33 cellular contexts compared by ENCODE assay signal in the genomic region with DNA sequence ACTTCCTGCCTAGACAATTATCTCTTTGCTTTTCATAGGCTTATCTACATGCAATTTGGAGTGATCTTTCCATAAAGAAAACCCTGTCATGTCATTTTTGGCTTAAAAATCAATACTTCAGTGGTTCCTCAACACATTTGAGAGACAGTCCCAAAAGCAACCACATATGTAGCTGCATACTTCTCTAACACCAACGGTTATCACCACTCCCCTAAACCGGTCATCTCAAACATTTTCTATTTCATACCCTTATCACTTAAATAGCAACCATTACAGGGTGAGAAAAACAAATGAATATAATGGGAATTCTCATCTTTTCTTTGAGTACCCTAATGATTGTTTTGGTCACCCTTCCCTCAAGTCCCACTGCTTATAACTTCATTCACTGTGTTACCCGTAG. TPM values are rescaled to one million over a fixed set of nuclear protein-coding genes. Genes with fewer than 3 reads are reported as not detected.
"Had no signal": no experiment of that assay in that cellular context is flagged by ENCODE, and none has a peak within 500 bp of the region (broad histone marks: within the 10 kb centered on the region; RNA-seq: fewer than 3 reads in every experiment).

No MANE protein-coding gene starts in this region.

- H3K27ac ChIP-seq: pancreas, prostate gland, SK-N-MC, skin epidermis, upper lobe of left lung had no signal

- H3K36me3 ChIP-seq: pancreas, prostate gland had no signal

- H3K4me1 ChIP-seq: prostate gland had no signal

- H3K9me3 ChIP-seq: pancreas, prostate gland had no signal

- H3K27me3 ChIP-seq: pancreas, upper lobe of left lung had no signal

- H3K27ac Mint-ChIP-seq: activated naive CD4-positive, alpha-beta T cell treated with anti-CD3 and anti-CD28 coated beads for 36 hours; activated naive CD8-positive, alpha-beta T cell treated with anti-CD3 and anti-CD28 coated beads, Interleukin-2, amount 50 U/mL, for 24 hours; mesothelial cell of epicardium; stimulated activated naive CD8-positive, alpha-beta T cell treated with anti-CD3 and anti-CD28 coated beads, Interleukin-15, Interleukin-2, amounts not matched to agents 100 ng/mL and 50 ng/mL, for 24 hours; T-helper 1 cell treated with Interleukin-12 subunit alpha and Interleukin-12 subunit beta and Interleukin-4 antibody, amounts not matched to agents 30 μg/mL and 1 μg/mL, for 36 hours had no signal

- DNase-seq: activated CD4-positive, alpha-beta T cell treated with anti-CD3 and anti-CD28 coated beads, Interleukin-2, amount 50 U/mL, for 4 hours; activated CD4-positive, CD25-positive, alpha-beta regulatory T cell treated with anti-CD3 and anti-CD28 coated beads, Interleukin-2, amount 50 U/mL, for 72 hours; activated effector memory CD4-positive, alpha-beta T cell treated with Interleukin-2 at 50 U/mL for 16 hours; activated naive CD4-positive, alpha-beta T cell treated with anti-CD3 and anti-CD28 coated beads for 36 hours; activated naive CD8-positive, alpha-beta T cell treated with anti-CD3 and anti-CD28 coated beads, Interleukin-2, amount 50 U/mL, for 24 hours; activated T-cell treated with anti-CD3 and anti-CD28 coated beads for 4 hours; amygdala; caudate nucleus; cortex of kidney; effector memory CD8-positive, alpha-beta T cell; foreskin fibroblast; head of caudate nucleus; hippocampal formation; left colon; mammary epithelial cell; naive B cell; nucleus accumbens; pancreas; retina; stimulated activated CD4-positive, alpha-beta T cell treated with anti-CD3 and anti-CD28 coated beads, Interleukin-12 subunit alpha, Interleukin-12 subunit beta, amount 100 ng/mL, for 4 hours; stimulated activated CD4-positive, alpha-beta T cell treated with anti-CD3 and anti-CD28 coated beads, Interleukin-4, amount 100 ng/mL, for 1 hour; upper lobe of left lung had no signal

- H3K27me3 Mint-ChIP-seq: activated naive CD8-positive, alpha-beta T cell treated with anti-CD3 and anti-CD28 coated beads, Interleukin-2, amount 50 U/mL, for 24 hours; effector memory CD8-positive, alpha-beta T cell; naive B cell; stimulated activated naive CD8-positive, alpha-beta T cell treated with anti-CD3 and anti-CD28 coated beads, Interleukin-15, Interleukin-2, amounts not matched to agents 100 ng/mL and 50 ng/mL, for 24 hours had no signal

- ATAC-seq: activated naive CD8-positive, alpha-beta T cell treated with anti-CD3 and anti-CD28 coated beads, Interleukin-2, amount 50 U/mL, for 24 hours; effector memory CD8-positive, alpha-beta T cell; esophagus mucosa; left colon; pancreas; sciatic nerve had no signal

- H3K4me3 Mint-ChIP-seq: activated naive CD4-positive, alpha-beta T cell treated with anti-CD3 and anti-CD28 coated beads for 36 hours; activated naive CD8-positive, alpha-beta T cell treated with anti-CD3 and anti-CD28 coated beads, Interleukin-2, amount 50 U/mL, for 24 hours; effector memory CD8-positive, alpha-beta T cell; mesothelial cell of epicardium; naive B cell; neural crest cell; stimulated activated naive CD8-positive, alpha-beta T cell treated with anti-CD3 and anti-CD28 coated beads, Interleukin-15, Interleukin-2, amounts not matched to agents 100 ng/mL and 50 ng/mL, for 24 hours; T-helper 1 cell treated with Interleukin-12 subunit alpha and Interleukin-12 subunit beta and Interleukin-4 antibody, amounts not matched to agents 30 μg/mL and 1 μg/mL, for 36 hours had no signal

- H3K4me3 ChIP-seq: pancreas, prostate gland, SK-N-MC, skin epidermis, upper lobe of left lung had no signal

RNA-seq across cellular contexts. Expression of gene DNAH8, which starts 17.3 kb away (rescaled TPM):
- total RNA-seq: left colon, pancreas, subcutaneous adipose tissue had no signal
- polyA plus RNA-seq: liver, mammary epithelial cell, pancreas had no signal
